In genomic region chr11:122201126-122201525, GRCh38 we compare ENCODE assay signal across 17 cellular contexts.
A peak's percentile ranks its signal among the peaks of the same experiment; 100 is the strongest.
DNase-seq lines count a peak whose midpoint lies in the region; ATAC-seq and TF ChIP-seq lines count a peak whose summit lies in the region.
"Had no signal": no experiment of that assay in that cellular context is flagged by ENCODE, and none has a peak within 500 bp of the region (broad histone marks: within the 10 kb centered on the region; RNA-seq: fewer than 3 reads in every experiment).

No MANE protein-coding gene starts in this region.

- peak overlapping the region in 1 of 2 donors; percentile 24 for H3K9ac ChIP-seq in stomach smooth muscle (ENCODE audit: low read length in 2 of 2)
- H3K9ac ChIP-seq: BLaER1 treated with 17β-estradiol and CSF1 and Interleukin-3, amounts not matched to agents 10 nM and 100 nM; parathyroid adenoma had no signal

- peaks cover 47% of the 10 kb centered on the region for H3K4me1 Mint-ChIP-seq in brain

- no peak overlapping the region for H3K27ac ChIP-seq in stomach smooth muscle (ENCODE audit: low read length)
- H3K27ac ChIP-seq: BLaER1 treated with 17β-estradiol and CSF1 and Interleukin-3, amounts not matched to agents 10 nM and 100 nM; parathyroid adenoma had no signal

- H3K4me3 ChIP-seq in HFF-Myc (replicated peaks; ENCODE audit: low read depth, low read length), result peak overlapping the region; percentile 47
- H3K4me3 ChIP-seq in stomach smooth muscle (ENCODE audit: low read length in 2 of 2), result peak overlapping the region; percentile 59 to 87
- H3K4me3 ChIP-seq: BLaER1 treated with 17β-estradiol and CSF1 and Interleukin-3, amounts not matched to agents 10 nM and 100 nM had no signal

- ATAC-seq in HG02852 (IDR thresholded peaks at IDR 0.05; ENCODE audit: unreplicated experiment) (no peak), GM21717 (IDR thresholded peaks at IDR 0.05; ENCODE audit: unreplicated experiment) (no peak)
- ATAC-seq: heart right ventricle; stimulated activated naive CD8-positive, alpha-beta T cell treated with anti-CD3 and anti-CD28 coated beads, Interleukin-15, Interleukin-2, amounts not matched to agents 100 U/mL and 50 U/mL, for 24 hours had no signal

- H3K9me3 ChIP-seq in stomach smooth muscle (ENCODE audit: control insufficient read depth in 2 of 2, low read length in 2 of 2), result no peaks in the 10 kb centered on the region
- H3K9me3 ChIP-seq: BLaER1 treated with 17β-estradiol and CSF1 and Interleukin-3, amounts not matched to agents 10 nM and 100 nM; heart right ventricle had no signal

- H3K27ac Mint-ChIP-seq in brain, result peak overlapping the region; percentile 13 to 82 (median 50)

- DNase-seq in HFF-Myc (ENCODE audit: extremely low read depth, low read depth) (no peak), globus pallidus (ENCODE audit: low spot score) (peak; percentile 47), NCI-H526 treated with DMSO at 0.1 percent for 48 hours (lab: John Stamatoyannopoulos, UW) (no peak), SIG-M5 treated with dmso at 0.1 percent for 504 hours (lab: John Stamatoyannopoulos, UW; ENCODE audit: unreplicated experiment) (no peak)
- DNase-seq: activated T-cell treated with anti-CD3 and anti-CD28 coated beads, Interleukin-2, amount 50 U/mL, for 48 hours; DMS53; heart right ventricle; kidney; NCI-H1694; NCI-H446; stimulated activated naive CD8-positive, alpha-beta T cell treated with anti-CD3 and anti-CD28 coated beads, Interleukin-15, Interleukin-2, amounts not matched to agents 100 U/mL and 50 U/mL, for 24 hours had no signal

- peaks cover 20% of the 10 kb centered on the region for H3K4me1 ChIP-seq in stomach smooth muscle (ENCODE audit: control insufficient read depth, insufficient read depth, low read length)

- no peaks in the 10 kb centered on the region for H3K27me3 ChIP-seq in stomach smooth muscle (ENCODE audit: control insufficient read depth in 1 of 2, insufficient read depth in 2 of 2, low read length in 2 of 2)
- H3K27me3 ChIP-seq: BLaER1 treated with 17β-estradiol and CSF1 and Interleukin-3, amounts not matched to agents 10 nM and 100 nM; heart right ventricle had no signal

- H3K36me3 ChIP-seq in stomach smooth muscle (ENCODE audit: control insufficient read depth in 2 of 2, insufficient read depth in 2 of 2, low read length in 2 of 2), result no peaks in the 10 kb centered on the region
- H3K36me3 ChIP-seq: BLaER1 treated with 17β-estradiol and CSF1 and Interleukin-3, amounts not matched to agents 10 nM and 100 nM; heart right ventricle had no signal

- H3K9me3 Mint-ChIP-seq in brain, result peaks cover 0 to 8% (median 0%) of the 10 kb centered on the region in 5 experiments

- TF ChIP-seq CTCF in HFF-Myc (IDR thresholded peaks at IDR 0.05; ENCODE audit: low read depth, low read length, missing control alignments) (no peak), brain (conservative IDR thresholded peaks at IDR 0.05) (no peak)

- H3K27me3 Mint-ChIP-seq in brain, result no peaks in the 10 kb centered on the region

- H3K4me3 Mint-ChIP-seq in brain, result peak overlapping the region; percentile 42 to 87 (median 78)

- peaks cover 9% of the 10 kb centered on the region for H3K36me3 Mint-ChIP-seq in brain
